In the genomic region with DNA sequence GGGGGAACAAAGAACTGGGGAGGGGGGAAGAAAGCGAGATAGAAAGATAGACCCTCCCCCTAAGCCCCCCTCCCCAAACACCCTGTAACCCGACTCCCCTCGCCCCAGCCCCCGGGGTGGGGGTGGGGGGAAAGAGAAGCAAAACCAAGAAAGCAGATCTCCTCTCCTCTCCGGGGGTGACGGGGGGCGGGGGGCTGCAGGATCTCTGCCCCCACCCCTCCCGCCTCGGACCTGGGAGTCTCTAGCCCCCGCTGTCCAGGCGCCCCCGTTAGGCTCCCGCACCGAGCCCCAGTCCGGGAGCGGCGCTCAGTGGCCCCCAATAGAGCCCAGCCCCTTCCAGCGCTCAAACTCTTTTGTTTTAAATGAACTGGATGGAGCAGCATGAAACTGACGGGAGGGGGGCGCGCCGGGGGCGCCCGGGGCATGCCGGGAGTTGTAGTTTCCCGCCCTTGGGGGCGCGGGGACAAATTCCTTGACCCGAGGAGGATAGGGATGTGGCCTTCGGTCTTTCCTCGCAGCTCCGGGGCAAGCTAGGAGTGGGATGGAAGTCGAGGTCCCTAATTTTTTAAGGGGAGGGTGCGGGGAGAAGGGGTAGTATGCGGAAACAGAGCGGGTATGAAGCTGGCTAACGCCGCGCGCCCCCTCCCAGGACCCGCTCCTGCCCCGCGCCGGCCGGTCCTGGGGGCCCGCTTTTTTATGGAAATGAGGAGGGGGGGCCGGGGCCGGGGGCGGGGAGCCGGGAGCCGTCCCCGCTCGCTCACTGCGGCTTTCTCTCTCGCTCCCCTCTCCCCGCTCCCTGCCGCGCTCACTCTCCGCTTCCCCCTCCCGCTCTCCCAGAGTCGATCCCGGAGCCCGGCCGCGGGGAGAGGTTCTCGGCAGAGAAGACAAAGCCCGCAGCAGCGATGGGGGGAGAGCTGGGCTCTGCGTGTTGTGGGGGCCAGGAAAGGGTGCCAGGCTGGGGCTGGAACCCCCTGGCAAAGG, we compare ENCODE assay signal across 9 cellular contexts. TPM values are rescaled to one million over a fixed set of nuclear protein-coding genes. Genes with fewer than 3 reads are reported as not detected.
DNase-seq lines count a peak whose midpoint lies in the region; ATAC-seq, FAIRE-seq and TF ChIP-seq lines count a peak whose summit lies in the region.
"Had no signal": no experiment of that assay in that cellular context is flagged by ENCODE, and none has a peak within 500 bp of the region (broad histone marks: within the 10 kb centered on the region; RNA-seq: fewer than 3 reads in every experiment).

A gene with protein sequence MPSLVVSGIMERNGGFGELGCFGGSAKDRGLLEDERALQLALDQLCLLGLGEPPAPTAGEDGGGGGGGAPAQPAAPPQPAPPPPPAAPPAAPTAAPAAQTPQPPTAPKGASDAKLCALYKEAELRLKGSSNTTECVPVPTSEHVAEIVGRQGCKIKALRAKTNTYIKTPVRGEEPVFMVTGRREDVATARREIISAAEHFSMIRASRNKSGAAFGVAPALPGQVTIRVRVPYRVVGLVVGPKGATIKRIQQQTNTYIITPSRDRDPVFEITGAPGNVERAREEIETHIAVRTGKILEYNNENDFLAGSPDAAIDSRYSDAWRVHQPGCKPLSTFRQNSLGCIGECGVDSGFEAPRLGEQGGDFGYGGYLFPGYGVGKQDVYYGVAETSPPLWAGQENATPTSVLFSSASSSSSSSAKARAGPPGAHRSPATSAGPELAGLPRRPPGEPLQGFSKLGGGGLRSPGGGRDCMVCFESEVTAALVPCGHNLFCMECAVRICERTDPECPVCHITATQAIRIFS (minus strand): TSS at position 355 of the 981 bp plus-strand sequence. CDS start 467 bp downstream, outside the sequence.

- H3K27me3 ChIP-seq in naive thymus-derived CD4-positive, alpha-beta T cell (ENCODE audit: control insufficient read depth in 2 of 2, insufficient read depth in 2 of 2, low read length in 2 of 2), result peaks cover 3 to 9% of the 10 kb centered on the region in 2 donors
- H3K27me3 ChIP-seq in testis, result no peaks in the 10 kb centered on the region

- WGBS in testis, 2 donors, result 0% methylated on average over 19 to 69 of the region's 69 CpGs

- no peaks in the 10 kb centered on the region for H3K9me3 ChIP-seq in KOPT-K1 (ENCODE audit: insufficient read depth, low read length, poor library complexity, severe bottlenecking)
- H3K9me3 ChIP-seq in naive thymus-derived CD4-positive, alpha-beta T cell (ENCODE audit: control insufficient read depth in 2 of 3, low read length in 3 of 3), result no peaks in the 10 kb centered on the region
- no peaks in the 10 kb centered on the region for H3K9me3 ChIP-seq in testis

- peak; percentile 97 for DNase-seq in ELF-1 (ENCODE audit: low read depth, low spot score)
- DNase-seq in RCC 7860 (ENCODE audit: low spot score), result peak; percentile 26
- DNase-seq in activated T-helper 2 cell treated with anti-CD3 and anti-CD28 coated beads, Interferon-gamma antibody, Interleukin-2, Interleukin-4, amounts not matched to agents 10 μg/mL and 5 μg/mL and 100 μg/mL, durations not matched to agents 14 hours and 24 hours and 36 hours (ENCODE audit: low spot score), result peak; percentile 45
- peak; percentile 64 for DNase-seq in fibroblast of the aortic adventitia (ENCODE audit: low read depth)
- DNase-seq in naive thymus-derived CD4-positive, alpha-beta T cell, result peak; percentile 35 to 70 (median 52)
- DNase-seq in testis, result peak; percentile 84
- no peak for DNase-seq in amniotic stem cell (lab: John Stamatoyannopoulos, UW)

- peaks cover 4% of the 10 kb centered on the region for H3K4me1 Mint-ChIP-seq in activated T-helper 2 cell treated with anti-CD3 and anti-CD28 coated beads, Interferon-gamma antibody, Interleukin-2, Interleukin-4, amounts not matched to agents 10 μg/mL and 5 μg/mL and 100 μg/mL, durations not matched to agents 14 hours and 24 hours and 36 hours (ENCODE audit: low read depth)
- peaks cover 0 to 17% (median 6%) of the 10 kb centered on the region in 7 donors for H3K4me1 Mint-ChIP-seq in naive thymus-derived CD4-positive, alpha-beta T cell

- no peak for TF ChIP-seq POLR2A in testis (IDR thresholded peaks at IDR 0.05)

- TF ChIP-seq CTCF in fibroblast of the aortic adventitia (IDR thresholded peaks at IDR 0.05; ENCODE audit: insufficient read depth, low read length) (no peak), testis (IDR thresholded peaks at IDR 0.05) (no peak)

- H3K27ac Mint-ChIP-seq in activated T-helper 2 cell treated with anti-CD3 and anti-CD28 coated beads, Interferon-gamma antibody, Interleukin-2, Interleukin-4, amounts not matched to agents 10 μg/mL and 5 μg/mL and 100 μg/mL, durations not matched to agents 14 hours and 24 hours and 36 hours, result peak within 1 kb of the TSS; percentile 29
- peak within 1 kb of the TSS in 4 of 9 donors; percentile 8 to 54 (median 31) for H3K27ac Mint-ChIP-seq in naive thymus-derived CD4-positive, alpha-beta T cell

- peaks cover 3 to 5% of the 10 kb centered on the region in 2 donors for H3K4me1 ChIP-seq in naive thymus-derived CD4-positive, alpha-beta T cell (ENCODE audit: control insufficient read depth in 2 of 2, insufficient read depth in 2 of 2, low read length in 2 of 2)
- peaks cover 24% of the 10 kb centered on the region for H3K4me1 ChIP-seq in testis

- H3K9me3 Mint-ChIP-seq in activated T-helper 2 cell treated with anti-CD3 and anti-CD28 coated beads, Interferon-gamma antibody, Interleukin-2, Interleukin-4, amounts not matched to agents 10 μg/mL and 5 μg/mL and 100 μg/mL, durations not matched to agents 14 hours and 24 hours and 36 hours, result no peaks in the 10 kb centered on the region
- peaks cover 0 to 2% (median 0%) of the 10 kb centered on the region in 11 donors for H3K9me3 Mint-ChIP-seq in naive thymus-derived CD4-positive, alpha-beta T cell

- H3K36me3 ChIP-seq in KOPT-K1 (ENCODE audit: insufficient read depth, low read length), result no peaks in the 10 kb centered on the region
- H3K36me3 ChIP-seq in naive thymus-derived CD4-positive, alpha-beta T cell (ENCODE audit: control insufficient read depth in 2 of 3, insufficient read depth in 3 of 3, low read length in 3 of 3), result no peaks in the 10 kb centered on the region
- no peaks in the 10 kb centered on the region for H3K36me3 ChIP-seq in testis (ENCODE audit: low read depth, missing control alignments)

- H3K4me3 ChIP-seq in fibroblast of the aortic adventitia (ENCODE audit: low read depth, low read length) (peak within 1 kb of the TSS; percentile 88), testis (peak within 1 kb of the TSS; percentile 64 to 84)
- H3K4me3 ChIP-seq in naive thymus-derived CD4-positive, alpha-beta T cell (ENCODE audit: low read length), result peak within 1 kb of the TSS; percentile 83

- POLR2A ChIA-PET in naive thymus-derived CD4-positive, alpha-beta T cell (lab: Charles Lee), result interaction anchor here (0.7 kb wide), 1 partner anchor 148 kb away, joined by 3 read pairs; no protein-coding TSS in a partner anchor

- ATAC-seq in naive thymus-derived CD4-positive, alpha-beta T cell, result peak; percentile 90

- FAIRE-seq in RCC 7860 (lab: Jason Lieb, UNC), result no peak
- FAIRE-seq: colon had no signal

- peaks cover 73% of the 10 kb centered on the region for H3K27me3 Mint-ChIP-seq in activated T-helper 2 cell treated with anti-CD3 and anti-CD28 coated beads, Interferon-gamma antibody, Interleukin-2, Interleukin-4, amounts not matched to agents 10 μg/mL and 5 μg/mL and 100 μg/mL, durations not matched to agents 14 hours and 24 hours and 36 hours (ENCODE audit: low read depth)
- peaks cover 26 to 88% (median 28%) of the 10 kb centered on the region in 5 donors for H3K27me3 Mint-ChIP-seq in naive thymus-derived CD4-positive, alpha-beta T cell

- no peaks in the 10 kb centered on the region for H3K36me3 Mint-ChIP-seq in activated T-helper 2 cell treated with anti-CD3 and anti-CD28 coated beads, Interferon-gamma antibody, Interleukin-2, Interleukin-4, amounts not matched to agents 10 μg/mL and 5 μg/mL and 100 μg/mL, durations not matched to agents 14 hours and 24 hours and 36 hours (ENCODE audit: low read depth)
- H3K36me3 Mint-ChIP-seq in naive thymus-derived CD4-positive, alpha-beta T cell, result no peaks in the 10 kb centered on the region

- CTCF ChIA-PET in naive thymus-derived CD4-positive, alpha-beta T cell (lab: Charles Lee), result no interaction called here

- peak within 1 kb of the TSS; percentile 4 for H3K27ac ChIP-seq in KOPT-K1 (ENCODE audit: low read depth, low read length, poor library complexity, severe bottlenecking)
- peak within 1 kb of the TSS; percentile 15 for H3K27ac ChIP-seq in naive thymus-derived CD4-positive, alpha-beta T cell (ENCODE audit: low read depth, low read length)
- peak within 1 kb of the TSS; percentile 55 to 60 for H3K27ac ChIP-seq in testis

- intact Hi-C loops in activated T-helper 2 cell treated with anti-CD3 and anti-CD28 coated beads, Interferon-gamma antibody, Interleukin-2, Interleukin-4, amounts not matched to agents 10 μg/mL and 5 μg/mL and 100 μg/mL, durations not matched to agents 14 hours and 24 hours and 36 hours (cut with micrococcal nuclease), result loop anchor here (1.0 kb wide), 1 partner anchor 28 kb away; a partner anchor contains a TSS
- intact Hi-C loops in naive thymus-derived CD4-positive, alpha-beta T cell (cut with micrococcal nuclease), result loop anchor here in 1 of 2 donors (1.0 kb wide), 2 partner anchors 28 to 256 kb away; a partner anchor contains a TSS
- intact Hi-C loops in testis (cut with DNase I; ENCODE audit: low total_unique reads), result no loop called here

- H3K4me3 Mint-ChIP-seq in activated T-helper 2 cell treated with anti-CD3 and anti-CD28 coated beads, Interferon-gamma antibody, Interleukin-2, Interleukin-4, amounts not matched to agents 10 μg/mL and 5 μg/mL and 100 μg/mL, durations not matched to agents 14 hours and 24 hours and 36 hours (ENCODE audit: low read depth), result peak within 1 kb of the TSS; percentile 85
- H3K4me3 Mint-ChIP-seq in naive thymus-derived CD4-positive, alpha-beta T cell, result peak within 1 kb of the TSS; percentile 73 to 91 (median 85)

RNA-seq across cellular contexts. Expression of the gene that starts here (rescaled TPM):
- 1.2 and 1.6 TPM in 2 replicates for total RNA-seq in activated T-helper 2 cell treated with anti-CD3 and anti-CD28 coated beads, Interferon-gamma antibody, Interleukin-2, Interleukin-4, amounts not matched to agents 10 μg/mL and 5 μg/mL and 100 μg/mL, durations not matched to agents 14 hours and 24 hours and 36 hours
- total RNA-seq in fibroblast of the aortic adventitia (ENCODE audit: low replicate concordance), result 0.90 TPM in 2 replicates
- under 1 TPM in 4 of 5 experiments, not detected in 1; 0.05 to 0.15 (median 0.13) TPM for total RNA-seq in naive thymus-derived CD4-positive, alpha-beta T cell
- polyA plus RNA-seq in naive thymus-derived CD4-positive, alpha-beta T cell, result not detected
- total RNA-seq in testis, result 1 to 10 TPM; 2.4 to 3.0 TPM
- 0.87 TPM for polyA plus RNA-seq in testis (ENCODE audit: insufficient read depth, low read depth, low replicate concordance)

Comparison
In these comparisons a context has a peak if more than half of its experiments do, and no peak if none do; other contexts are left out.
1. Peak in DNase-seq and H3K4me3 ChIP-seq in fibroblast of the aortic adventitia; RNA of the gene not detected or under 1 TPM.
2. Peak in DNase-seq, ATAC-seq, H3K4me3 ChIP-seq and H3K27ac ChIP-seq in naive thymus-derived CD4-positive, alpha-beta T cell; RNA of the gene not detected or under 1 TPM.
3. H3K27ac ChIP-seq: peak in every context shown above with its lines; median percentile 58 in testis; 15 in naive thymus-derived CD4-positive, alpha-beta T cell; 4 in KOPT-K1.